Comparison of ENCODE assay signal across 8 cellular contexts in the genomic region with DNA sequence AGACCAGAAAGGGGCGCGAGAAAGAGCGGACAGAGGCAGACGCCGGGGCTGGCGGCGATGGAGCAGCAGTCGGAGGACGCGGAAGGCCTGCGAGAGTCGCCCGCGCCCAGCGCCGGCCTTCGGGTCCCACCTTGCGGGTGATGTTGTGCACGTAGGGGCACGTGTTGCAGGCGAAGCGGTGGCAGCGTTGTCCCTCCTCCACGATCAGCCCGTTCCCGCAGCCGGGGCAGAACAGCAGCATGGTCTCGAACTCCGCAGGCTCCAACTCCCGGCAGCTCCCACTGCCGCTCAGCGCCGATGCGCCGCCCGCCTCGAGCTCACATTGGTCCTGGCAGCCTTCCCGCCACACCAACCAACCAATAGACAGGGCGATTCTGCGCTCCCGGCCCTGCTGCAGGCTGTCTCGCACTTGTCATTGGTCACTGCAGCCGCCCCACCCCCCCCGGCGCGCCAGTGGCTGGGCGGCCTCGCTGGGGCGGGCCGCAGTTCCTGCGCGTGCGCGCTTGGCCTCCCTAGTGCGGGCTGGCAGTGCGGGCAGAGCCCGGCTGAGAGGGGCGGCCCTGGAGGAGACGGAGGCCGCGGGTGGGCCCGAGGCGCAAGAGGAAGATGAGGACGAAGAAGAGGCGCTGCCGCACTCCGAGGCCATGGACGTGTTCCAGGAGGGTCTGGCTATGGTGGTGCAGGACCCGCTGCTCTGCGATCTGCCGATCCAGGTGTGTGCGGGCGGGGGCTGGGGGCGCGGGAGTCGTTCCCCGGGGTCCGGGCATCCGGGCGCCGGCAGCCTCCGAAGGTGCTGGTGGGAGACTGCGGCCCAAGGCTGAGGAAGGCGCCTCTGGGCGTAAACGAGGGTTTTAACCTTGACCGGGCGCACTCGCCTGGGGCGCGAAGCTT. TPM values are rescaled to one million over a fixed set of nuclear protein-coding genes. Genes with fewer than 3 reads are reported as not detected.
DNase-seq lines count a peak whose midpoint lies in the region; ATAC-seq and TF ChIP-seq lines count a peak whose summit lies in the region.

A gene (minus strand): TSS at position 263 of the 891 bp plus-strand sequence. CDS start 22 bp downstream, at position 241.
A gene (plus strand): TSS at position 483 of the 891 bp plus-strand sequence. CDS start 189 bp downstream, at position 672.

- CTCF ChIA-PET in GM10248 (lab: Yijun Ruan, JAX), result interaction anchor here (0.8 to 3.0 kb wide), 5 partner anchors 11 to 115 kb away, joined by 3 to 20 read pairs (median 5); no protein-coding TSS in a partner anchor

- POLR2A ChIA-PET in GM10248 (lab: Yijun Ruan, JAX), result no interaction called here

- peaks cover 7% of the 10 kb centered on the region for H3K4me1 ChIP-seq in thymus (ENCODE audit: control insufficient read depth, insufficient read depth, low read length)

- peak; percentile 95 for ATAC-seq in HG02610 (IDR thresholded peaks at IDR 0.05; ENCODE audit: unreplicated experiment)
- peak; percentile 97 for ATAC-seq in SK-N-SH treated with all-trans-retinoic acid at 6 μM for 48 hours

- H3K36me3 Mint-ChIP-seq in activated naive CD4-positive, alpha-beta T cell treated with anti-CD3 and anti-CD28 coated beads, Interleukin-2, amount 50 U/mL, for 24 hours, result peaks cover 8% of the 10 kb centered on the region
- H3K36me3 Mint-ChIP-seq in osteocyte (ENCODE audit: unreplicated experiment), result peaks cover 13% of the 10 kb centered on the region

- no peaks in the 10 kb centered on the region for H3K9me3 ChIP-seq in thymus (ENCODE audit: control insufficient read depth)

- TF ChIP-seq CTCF in GM10248 (IDR thresholded peaks at IDR 0.05; ENCODE audit: control extremely low read depth, extremely low read depth, low read depth, missing control alignments) (no peak), osteocyte (IDR thresholded peaks at IDR 0.05) (no peak)

- under 1% methylated on average over 91 of the region's 91 CpGs for WGBS in thymus

- no peaks in the 10 kb centered on the region for H3K27me3 Mint-ChIP-seq in activated naive CD4-positive, alpha-beta T cell treated with anti-CD3 and anti-CD28 coated beads, Interleukin-2, amount 50 U/mL, for 24 hours
- H3K27me3 Mint-ChIP-seq in osteocyte (ENCODE audit: unreplicated experiment), result no peaks in the 10 kb centered on the region

- H3K4me3 ChIP-seq in thymus (ENCODE audit: low read length), result peak within 1 kb of the TSS; percentile 60

- peak within 1 kb of the TSS; percentile 44 for H3K27ac ChIP-seq in thymus (ENCODE audit: low read depth)

- DNase-seq in GM10248 (ENCODE audit: extremely low spot score) (peak; percentile 99), NCI-H1092 treated with DMSO at 0.1 percent for 48 hours (lab: John Stamatoyannopoulos, UW) (peak; percentile 98), head of caudate nucleus (peak; percentile 95 to 99 (median 98)), osteocyte (ENCODE audit: extremely low spot score, unreplicated experiment) (peak; percentile 100)

- intact Hi-C loops in head of caudate nucleus (cut with DNase I), result no loop called here

- peaks cover 26% of the 10 kb centered on the region for H3K36me3 ChIP-seq in thymus (ENCODE audit: control insufficient read depth, insufficient read depth)

- peak within 1 kb of the TSS; percentile 98 for H3K27ac Mint-ChIP-seq in activated naive CD4-positive, alpha-beta T cell treated with anti-CD3 and anti-CD28 coated beads, Interleukin-2, amount 50 U/mL, for 24 hours
- H3K27ac Mint-ChIP-seq in osteocyte (ENCODE audit: unreplicated experiment), result peak within 1 kb of the TSS; percentile 94

- H3K27me3 ChIP-seq in thymus (ENCODE audit: control insufficient read depth, insufficient read depth), result no peaks in the 10 kb centered on the region

- H3K4me1 Mint-ChIP-seq in activated naive CD4-positive, alpha-beta T cell treated with anti-CD3 and anti-CD28 coated beads, Interleukin-2, amount 50 U/mL, for 24 hours, result peaks cover 28% of the 10 kb centered on the region
- H3K4me1 Mint-ChIP-seq in osteocyte (ENCODE audit: unreplicated experiment), result peaks cover 18% of the 10 kb centered on the region

- peak within 1 kb of the TSS; percentile 96 for H3K4me3 Mint-ChIP-seq in activated naive CD4-positive, alpha-beta T cell treated with anti-CD3 and anti-CD28 coated beads, Interleukin-2, amount 50 U/mL, for 24 hours
- peak within 1 kb of the TSS; percentile 97 for H3K4me3 Mint-ChIP-seq in osteocyte (ENCODE audit: unreplicated experiment)

- no peaks in the 10 kb centered on the region for H3K9me3 Mint-ChIP-seq in activated naive CD4-positive, alpha-beta T cell treated with anti-CD3 and anti-CD28 coated beads, Interleukin-2, amount 50 U/mL, for 24 hours
- H3K9me3 Mint-ChIP-seq in osteocyte (ENCODE audit: unreplicated experiment), result no peaks in the 10 kb centered on the region

TF ChIP-seq in SK-N-SH treated with all-trans-retinoic acid at 6 μM for 48 hours, 23 proteins besides CTCF, POLR2A, EP300 and RAD21:
- TF ChIP-seq ARNTL (CRISPR knock-in tag; IDR thresholded peaks at IDR 0.05; ENCODE audit: borderline replicate concordance, low read depth) (no peak), GLIS3 (CRISPR knock-in tag; IDR thresholded peaks at IDR 0.05) (no peak), TCF4 (CRISPR knock-in tag; IDR thresholded peaks at IDR 0.05; ENCODE audit: borderline replicate concordance) (no peak), ESRRG (CRISPR knock-in tag; IDR thresholded peaks at IDR 0.05) (no peak)

RNA-seq across cellular contexts. Expression of the first gene that starts in this region (rescaled TPM):
- total RNA-seq in osteocyte, result 9.9 and 10.3 TPM in 2 replicates
- polyA plus RNA-seq in thymus, result 10.6 TPM

RNA-seq across cellular contexts. Expression of the second gene that starts in this region (rescaled TPM):
- 28.6 and 30.4 TPM in 2 replicates for total RNA-seq in osteocyte
- 23.3 TPM for polyA plus RNA-seq in thymus

Comparison
In these comparisons a context has a peak if more than half of its experiments do, and no peak if none do; other contexts are left out.
1. Peak in every context shown above with its lines: DNase-seq, ATAC-seq, H3K4me3 ChIP-seq and H3K27ac ChIP-seq.